1 cellular context compared by ENCODE assay signal in the genomic region with DNA sequence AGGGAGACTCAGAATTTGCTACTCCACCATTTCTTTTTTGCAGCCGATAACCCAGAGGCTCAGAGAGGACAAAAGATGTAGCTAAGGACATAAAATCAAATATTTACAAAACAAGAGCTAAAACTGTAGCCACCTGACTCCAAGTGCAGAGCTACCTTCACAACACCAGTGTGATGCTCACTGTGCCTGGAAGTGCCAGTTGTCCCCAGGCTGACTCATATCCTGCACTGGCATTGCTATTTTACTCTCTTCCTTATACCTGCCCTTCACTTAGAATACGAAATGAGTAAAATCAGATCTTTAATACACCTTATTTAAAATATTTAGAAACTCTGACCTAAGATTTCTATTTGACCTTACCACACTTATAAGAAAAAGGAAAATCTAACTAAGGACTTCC.
TF ChIP-seq lines count a peak whose summit lies in the region.

No MANE protein-coding gene starts in this region.

TF ChIP-seq in HCT116, 20 proteins besides CTCF, POLR2A, EP300 and RAD21 (continued from another document):
- TF ChIP-seq, protein P1, sequence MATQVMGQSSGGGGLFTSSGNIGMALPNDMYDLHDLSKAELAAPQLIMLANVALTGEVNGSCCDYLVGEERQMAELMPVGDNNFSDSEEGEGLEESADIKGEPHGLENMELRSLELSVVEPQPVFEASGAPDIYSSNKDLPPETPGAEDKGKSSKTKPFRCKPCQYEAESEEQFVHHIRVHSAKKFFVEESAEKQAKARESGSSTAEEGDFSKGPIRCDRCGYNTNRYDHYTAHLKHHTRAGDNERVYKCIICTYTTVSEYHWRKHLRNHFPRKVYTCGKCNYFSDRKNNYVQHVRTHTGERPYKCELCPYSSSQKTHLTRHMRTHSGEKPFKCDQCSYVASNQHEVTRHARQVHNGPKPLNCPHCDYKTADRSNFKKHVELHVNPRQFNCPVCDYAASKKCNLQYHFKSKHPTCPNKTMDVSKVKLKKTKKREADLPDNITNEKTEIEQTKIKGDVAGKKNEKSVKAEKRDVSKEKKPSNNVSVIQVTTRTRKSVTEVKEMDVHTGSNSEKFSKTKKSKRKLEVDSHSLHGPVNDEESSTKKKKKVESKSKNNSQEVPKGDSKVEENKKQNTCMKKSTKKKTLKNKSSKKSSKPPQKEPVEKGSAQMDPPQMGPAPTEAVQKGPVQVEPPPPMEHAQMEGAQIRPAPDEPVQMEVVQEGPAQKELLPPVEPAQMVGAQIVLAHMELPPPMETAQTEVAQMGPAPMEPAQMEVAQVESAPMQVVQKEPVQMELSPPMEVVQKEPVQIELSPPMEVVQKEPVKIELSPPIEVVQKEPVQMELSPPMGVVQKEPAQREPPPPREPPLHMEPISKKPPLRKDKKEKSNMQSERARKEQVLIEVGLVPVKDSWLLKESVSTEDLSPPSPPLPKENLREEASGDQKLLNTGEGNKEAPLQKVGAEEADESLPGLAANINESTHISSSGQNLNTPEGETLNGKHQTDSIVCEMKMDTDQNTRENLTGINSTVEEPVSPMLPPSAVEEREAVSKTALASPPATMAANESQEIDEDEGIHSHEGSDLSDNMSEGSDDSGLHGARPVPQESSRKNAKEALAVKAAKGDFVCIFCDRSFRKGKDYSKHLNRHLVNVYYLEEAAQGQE (IDR thresholded peaks at IDR 0.05; ENCODE audit: low read depth) = no peak
- TF ChIP-seq ZFX (IDR thresholded peaks at IDR 0.05) (no peak), CEBPB (IDR thresholded peaks at IDR 0.05; ENCODE audit: low read depth) (no peak)
- TF ChIP-seq, protein P2, sequence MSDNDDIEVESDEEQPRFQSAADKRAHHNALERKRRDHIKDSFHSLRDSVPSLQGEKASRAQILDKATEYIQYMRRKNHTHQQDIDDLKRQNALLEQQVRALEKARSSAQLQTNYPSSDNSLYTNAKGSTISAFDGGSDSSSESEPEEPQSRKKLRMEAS (IDR thresholded peaks at IDR 0.05) = no peak
